In the genomic region with DNA sequence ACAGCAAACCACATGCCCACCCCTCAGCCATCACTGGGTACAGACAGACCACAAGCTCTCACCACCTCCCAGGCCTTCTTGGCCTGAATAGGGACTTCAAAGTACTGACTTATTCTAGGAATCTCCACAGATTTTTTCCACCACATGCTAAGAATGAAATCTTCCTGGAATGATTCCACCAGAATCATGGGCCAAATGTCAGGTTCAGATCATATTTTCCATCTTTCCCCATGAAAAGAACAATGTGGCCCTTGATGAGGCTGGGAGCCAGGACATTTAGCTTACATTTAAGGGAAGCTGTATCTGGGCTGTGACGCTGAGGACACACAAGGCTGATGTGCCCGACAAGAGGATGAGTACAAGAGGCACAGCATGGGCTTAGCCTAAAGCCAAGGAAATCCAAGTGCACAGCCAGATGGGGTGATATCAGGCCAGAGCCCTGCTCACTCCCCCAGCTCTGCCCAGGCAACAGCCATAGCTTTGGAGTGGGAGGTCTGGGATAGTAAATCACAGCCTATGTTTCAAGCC, we compare ENCODE assay signal across 18 cellular contexts. TPM values are rescaled to one million over a fixed set of nuclear protein-coding genes. Genes with fewer than 3 reads are reported as not detected.
DNase-seq lines count a peak whose midpoint lies in the region; ATAC-seq and TF ChIP-seq lines count a peak whose summit lies in the region.
"Had no signal": no experiment of that assay in that cellular context is flagged by ENCODE, and none has a peak within 500 bp of the region (broad histone marks: within the 10 kb centered on the region; RNA-seq: fewer than 3 reads in every experiment).

No MANE protein-coding gene starts in this region.

- ATAC-seq in left lung: peak; percentile 40
- ATAC-seq in HG03520 (IDR thresholded peaks at IDR 0.05; ENCODE audit: unreplicated experiment): no peak
- ATAC-seq in HG03108 (IDR thresholded peaks at IDR 0.05; ENCODE audit: unreplicated experiment): no peak
- ATAC-seq: pancreas had no signal

- peaks cover 7% of the 10 kb centered on the region for H3K4me1 ChIP-seq in left ventricle myocardium inferior
- no peaks in the 10 kb centered on the region for H3K4me1 ChIP-seq in left lung
- H3K4me1 ChIP-seq: pancreas had no signal

- no peak overlapping the region for H3K27ac ChIP-seq in left ventricle myocardium inferior (replicated peaks)
- H3K27ac ChIP-seq in left lung: no peak overlapping the region
- H3K27ac ChIP-seq: pancreas had no signal

- peak; percentile 6 for DNase-seq in cardiac septum (ENCODE audit: low spot score)
- no peak for DNase-seq in left ventricle myocardium inferior
- peak; percentile 30 for DNase-seq in cerebellum (ENCODE audit: low spot score)
- no peak for DNase-seq in left lung
- DNase-seq in cerebellar nuclear complex (lab: John Stamatoyannopoulos, UW): no peak
- DNase-seq in NCI-H345 treated with DMSO at 0.1 percent for 48 hours (lab: John Stamatoyannopoulos, UW; ENCODE audit: unreplicated experiment): no peak
- DNase-seq: activated CD4-positive, alpha-beta T cell treated with anti-CD3 and anti-CD28 coated beads for 48 hours; activated CD8-positive, alpha-beta memory T cell treated with anti-CD3 and anti-CD28 coated beads, Interleukin-2, amount 50 U/mL, for 4 hours; MV-4-11; NCI-H1930; NCI-H345; NK-92 treated with Interleukin-12 subunit alpha and Interleukin-12 subunit beta, amount 100 ng/mL, for 24 hours; pancreas; RPMI8226; stimulated activated CD4-positive, alpha-beta T cell treated with anti-CD3 and anti-CD28 coated beads, Interleukin-4, amount 100 ng/mL, for 1 hour had no signal

- H3K27me3 ChIP-seq in left ventricle myocardium inferior (ENCODE audit: low read depth) (no peaks in the 10 kb centered on the region), left lung (no peaks in the 10 kb centered on the region)
- H3K27me3 ChIP-seq: pancreas had no signal

- TF ChIP-seq CTCF in left ventricle myocardium inferior (IDR thresholded peaks at IDR 0.05; ENCODE audit: borderline replicate concordance) (no peak), left lung (IDR thresholded peaks at IDR 0.05) (no peak)

- H3K36me3 ChIP-seq in left ventricle myocardium inferior (no peaks in the 10 kb centered on the region), left lung (no peaks in the 10 kb centered on the region)
- H3K36me3 ChIP-seq: pancreas had no signal

- H3K4me3 ChIP-seq in left ventricle myocardium inferior: no peak overlapping the region
- no peak overlapping the region for H3K4me3 ChIP-seq in left lung
- H3K4me3 ChIP-seq: pancreas, skin epidermis had no signal

- intact Hi-C loops in cardiac septum (cut with DNase I): no loop called here
- intact Hi-C loops in left ventricle myocardium inferior (cut with micrococcal nuclease): no loop called here
- intact Hi-C loops in left lung (cut with DNase I): no loop called here

- H3K9me3 ChIP-seq in left ventricle myocardium inferior (replicated peaks): no peaks in the 10 kb centered on the region
- no peaks in the 10 kb centered on the region for H3K9me3 ChIP-seq in left lung
- H3K9me3 ChIP-seq: pancreas had no signal

RNA-seq across cellular contexts. Expression of a gene that starts 28.1 kb away (rescaled TPM):
- total RNA-seq in cardiac septum (4.5 TPM), left ventricle myocardium inferior (2.7 TPM), cerebellum (55.9 TPM), left lung (1 to 10 TPM in 1 of 2 donors, under 1 TPM in 1; 0.68 to 1.1 TPM)

RNA-seq across cellular contexts. Expression of a gene that starts 37.8 kb away (rescaled TPM):
- total RNA-seq in cardiac septum (not detected), left ventricle myocardium inferior (not detected), cerebellum (not detected), left lung (1 to 10 TPM in 1 of 2 donors, under 1 TPM in 1; 0.85 to 1.5 TPM)

Comparison
In these comparisons a context has a peak if more than half of its experiments do, and no peak if none do; other contexts are left out.
1. DNase-seq: peak in cardiac septum (single experiment) and cerebellum (single experiment); none in left ventricle myocardium inferior (single experiment), left lung (0 of 2), cerebellar nuclear complex (0 of 2) and NCI-H345 treated with DMSO at 0.1 percent for 48 hours (single experiment).
2. RNA of a gene that starts 28.1 kb away (total RNA-seq): 55.9 TPM in cerebellum (single experiment); 4.5 TPM in cardiac septum (single experiment), 2.7 TPM in left ventricle myocardium inferior (single experiment) and 0.68 to 1.1 TPM in left lung; every median in the first group is over 10 times any median in the second.